ENCODE assay signal across 8 cellular contexts in genomic region chr4:38674206-38675144, GRCh38. TPM values are rescaled to one million over a fixed set of nuclear protein-coding genes. Genes with fewer than 3 reads are reported as not detected.
DNase-seq lines count a peak whose midpoint lies in the region; TF ChIP-seq lines count a peak whose summit lies in the region.

No MANE protein-coding gene starts in this region.

- H2AK5ac ChIP-seq in mesenchymal stem cell (ENCODE audit: low read length, severe bottlenecking), result peak overlapping the region; percentile 28

- H2BK120ac ChIP-seq in mesenchymal stem cell (ENCODE audit: low read depth, low read length), result no peak overlapping the region

- no peak overlapping the region for H2BK5ac ChIP-seq in mesenchymal stem cell (ENCODE audit: low read depth, low read length, poor library complexity, severe bottlenecking)

- no peak for TF ChIP-seq POLR2A in breast epithelium (IDR thresholded peaks at IDR 0.05)

- H3K14ac ChIP-seq in mesenchymal stem cell (ENCODE audit: low read length in 2 of 2), result no peak overlapping the region

- H2BK15ac ChIP-seq in mesenchymal stem cell (ENCODE audit: low read depth, poor library complexity, severe bottlenecking), result no peak overlapping the region

- no peaks in the 10 kb centered on the region for H3K79me1 ChIP-seq in mesenchymal stem cell (replicated peaks; ENCODE audit: low read length, poor library complexity, severe bottlenecking)

- peaks cover 3% of the 10 kb centered on the region for H3K36me3 Mint-ChIP-seq in activated naive CD4-positive, alpha-beta T cell treated with anti-CD3 and anti-CD28 coated beads for 36 hours (ENCODE audit: low read depth)

- H3K4ac ChIP-seq in mesenchymal stem cell (ENCODE audit: low read depth in 1 of 2, low read length in 2 of 2), result no peak overlapping the region

- H3K27ac Mint-ChIP-seq in activated naive CD4-positive, alpha-beta T cell treated with anti-CD3 and anti-CD28 coated beads for 36 hours, result peak overlapping the region; percentile 82

- peak overlapping the region; percentile 50 for H4K91ac ChIP-seq in mesenchymal stem cell (ENCODE audit: low read length)

- H3K23ac ChIP-seq in mesenchymal stem cell (ENCODE audit: low read length in 2 of 2), result no peak overlapping the region

- peak overlapping the region; percentile 71 for H3K4me3 Mint-ChIP-seq in activated naive CD4-positive, alpha-beta T cell treated with anti-CD3 and anti-CD28 coated beads for 36 hours

- CTCF ChIA-PET in activated naive CD4-positive, alpha-beta T cell treated with anti-CD3 and anti-CD28 coated beads for 36 hours (lab: Charles Lee), result interaction anchor here (0.6 to 6.3 kb wide), 43 partner anchors 8 to 612 kb away, joined by 3 to 101 read pairs (median 4); no protein-coding TSS in a partner anchor

- peak overlapping the region; percentile 88 to 90 for H3K27ac ChIP-seq in breast epithelium
- H3K27ac ChIP-seq in mesenchymal stem cell (ENCODE audit: low read length, poor library complexity, severe bottlenecking), result peak overlapping the region; percentile 81
- peak overlapping the region; percentile 76 for H3K27ac ChIP-seq in urinary bladder (ENCODE audit: low read depth)

- no peak overlapping the region for H2BK12ac ChIP-seq in mesenchymal stem cell (ENCODE audit: low read length in 2 of 2)

- H3K27me3 Mint-ChIP-seq in activated naive CD4-positive, alpha-beta T cell treated with anti-CD3 and anti-CD28 coated beads for 36 hours (ENCODE audit: low read depth), result no peaks in the 10 kb centered on the region

- H2AFZ ChIP-seq in mesenchymal stem cell (ENCODE audit: low read depth, low read length), result no peak overlapping the region

- H4K8ac ChIP-seq in mesenchymal stem cell (ENCODE audit: low read length), result no peak overlapping the region

- no peaks in the 10 kb centered on the region for H3K36me3 ChIP-seq in breast epithelium
- H3K36me3 ChIP-seq in mesenchymal stem cell (ENCODE audit: control insufficient read depth in 1 of 2, insufficient read depth in 2 of 2, low read depth in 1 of 2, low read length in 2 of 2), result peaks cover 5 to 6% of the 10 kb centered on the region in 2 experiments
- peaks cover 2% of the 10 kb centered on the region for H3K36me3 ChIP-seq in urinary bladder (ENCODE audit: insufficient read depth)

- H3K9me3 Mint-ChIP-seq in activated naive CD4-positive, alpha-beta T cell treated with anti-CD3 and anti-CD28 coated beads for 36 hours, result no peaks in the 10 kb centered on the region

- no peak for DNase-seq in activated naive CD4-positive, alpha-beta T cell treated with anti-CD3 and anti-CD28 coated beads for 36 hours
- no peak for DNase-seq in activated naive CD4-positive, alpha-beta T cell treated with Interleukin-2 at 50 U/mL for 16 hours
- DNase-seq in breast epithelium (ENCODE audit: low spot score in 2 of 2), result no peak
- DNase-seq in mesenchymal stem cell, result peak; percentile 55
- no peak for DNase-seq in NCI-H1092 (lab: John Stamatoyannopoulos, UW)
- DNase-seq in hepatic stellate cell (ENCODE audit: low spot score), result no peak
- no peak for DNase-seq in dermis blood vessel endothelial cell

- WGBS in mesenchymal stem cell, result 32% methylated on average over 9 of the region's 13 CpGs
- 19% methylated on average over 13 of the region's 13 CpGs for WGBS in urinary bladder

- H3K4me3 ChIP-seq in breast epithelium (peak overlapping the region in 2 of 3 donors; percentile 10 to 17), mesenchymal stem cell (ENCODE audit: insufficient read depth in 1 of 2, low read depth in 1 of 2, low read length in 2 of 2) (peak overlapping the region in 1 of 2 experiments; percentile 49), urinary bladder (ENCODE audit: low read depth, low read length) (no peak overlapping the region)

- TF ChIP-seq CTCF in breast epithelium (IDR thresholded peaks at IDR 0.05), result no peak

- H3K4me1 Mint-ChIP-seq in activated naive CD4-positive, alpha-beta T cell treated with anti-CD3 and anti-CD28 coated beads for 36 hours (ENCODE audit: low read depth), result peaks cover 89% of the 10 kb centered on the region

- H3K9me3 ChIP-seq in breast epithelium, result no peaks in the 10 kb centered on the region
- H3K9me3 ChIP-seq in mesenchymal stem cell (ENCODE audit: control insufficient read depth, low read length), result no peaks in the 10 kb centered on the region

- H3K4me2 ChIP-seq in mesenchymal stem cell (ENCODE audit: low read length, poor library complexity, severe bottlenecking), result peak overlapping the region; percentile 41

- peaks cover 11 to 55% of the 10 kb centered on the region in 2 donors for H3K4me1 ChIP-seq in breast epithelium
- H3K4me1 ChIP-seq in mesenchymal stem cell (ENCODE audit: control insufficient read depth, insufficient read depth, low read depth, low read length), result peaks cover 33% of the 10 kb centered on the region
- H3K4me1 ChIP-seq in urinary bladder (ENCODE audit: insufficient read depth), result peaks cover 5% of the 10 kb centered on the region

- no peaks in the 10 kb centered on the region for H3K27me3 ChIP-seq in breast epithelium
- H3K27me3 ChIP-seq in mesenchymal stem cell (ENCODE audit: control insufficient read depth in 1 of 2, insufficient read depth in 1 of 2, low read length in 2 of 2), result no peaks in the 10 kb centered on the region

- H3K9ac ChIP-seq in mesenchymal stem cell (ENCODE audit: low read length), result peak overlapping the region; percentile 72

- intact Hi-C loops in activated naive CD4-positive, alpha-beta T cell treated with anti-CD3 and anti-CD28 coated beads for 36 hours (cut with micrococcal nuclease), result loop anchor here (1.0 to 10.0 kb wide), 13 partner anchors 57 to 780 kb away; partner anchors contain the start of genes TBC1D1, TLR1 and TLR6
- intact Hi-C loops in breast epithelium (cut with DNase I; ENCODE audit: low total_unique reads), result loop anchor here (5.0 kb wide), 1 partner anchor 612 kb away; no protein-coding TSS in a partner anchor

- H3K18ac ChIP-seq in mesenchymal stem cell (ENCODE audit: low read depth in 1 of 2, low read length in 2 of 2), result no peak overlapping the region

RNA-seq across cellular contexts. Expression of gene KLF3, which starts 10.5 kb away (rescaled TPM):
- total RNA-seq in activated naive CD4-positive, alpha-beta T cell treated with anti-CD3 and anti-CD28 coated beads for 36 hours, result 10 to 100 TPM; 15.2 to 15.8 TPM
- total RNA-seq in breast epithelium (10 to 100 TPM; 33.4 to 48.5 (median 36.0) TPM), urinary bladder (65.0 TPM), dermis blood vessel endothelial cell (26.4 and 32.7 TPM in 2 replicates)
- polyA plus RNA-seq in mesenchymal stem cell (2013, experiment 1 of 2), result 35.1 TPM
- 35.0 TPM for polyA plus RNA-seq in mesenchymal stem cell (2013, experiment 2 of 2)
- 25.7 TPM for polyA plus RNA-seq in urinary bladder
